26 cellular contexts compared by ENCODE assay signal in the genomic region with DNA sequence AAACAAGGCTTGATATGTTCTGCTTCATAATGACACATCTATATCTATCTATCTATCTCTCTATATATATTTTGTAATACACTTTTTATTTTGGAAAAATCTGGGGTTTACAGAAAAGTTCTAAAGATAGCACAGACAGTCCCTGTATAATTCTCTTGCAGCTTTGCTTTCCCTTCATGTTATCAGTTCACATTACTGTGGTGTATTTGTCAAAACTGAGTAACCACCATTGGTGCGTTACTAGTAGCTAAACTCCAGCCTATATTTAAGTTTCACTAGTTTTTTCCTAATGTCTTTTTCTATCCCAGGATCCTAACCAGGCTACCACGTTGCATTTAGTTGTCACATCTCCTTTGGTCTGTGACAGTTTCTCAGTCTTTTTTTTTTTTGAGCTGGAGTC.
"Had no signal": no experiment of that assay in that cellular context is flagged by ENCODE, and none has a peak within 500 bp of the region (broad histone marks: within the 10 kb centered on the region; RNA-seq: fewer than 3 reads in every experiment).

No MANE protein-coding gene starts in this region.

- ATAC-seq: mucosa of descending colon; naive thymus-derived CD4-positive, alpha-beta T cell; pancreas; right cardiac atrium; sciatic nerve; stimulated activated effector memory CD8-positive, alpha-beta T cell treated with anti-CD3 and anti-CD28 coated beads, Interleukin-12 subunit alpha, Interleukin-12 subunit beta, amount 100 ng/mL, for 72 hours; upper lobe of right lung had no signal

- H3K27ac ChIP-seq: left ventricle myocardium inferior, pancreas, prostate gland, skin epidermis, spleen, suprapubic skin, thoracic aorta, tibial artery, upper lobe of right lung had no signal

- H3K4me1 ChIP-seq: left ventricle myocardium inferior, pancreas, prostate gland, suprapubic skin, tibial artery, upper lobe of right lung, uterus had no signal

- H3K27me3 ChIP-seq: pancreas, spleen, suprapubic skin, upper lobe of right lung, uterus had no signal

- H3K4me3 ChIP-seq: left ventricle myocardium inferior, lung, mucosa of descending colon, pancreas, prostate gland, skin epidermis, spleen, suprapubic skin, thoracic aorta, tibial artery, upper lobe of right lung, uterus had no signal

- H3K36me3 ChIP-seq: left ventricle myocardium inferior, pancreas, prostate gland, spleen, suprapubic skin, thoracic aorta, tibial artery, upper lobe of right lung, uterus had no signal

- H3K9me3 ChIP-seq: mucosa of descending colon, pancreas, prostate gland, suprapubic skin, thoracic aorta, tibial artery, upper lobe of right lung, uterus had no signal

- DNase-seq: hypothalamus; immature natural killer cell; kidney; left ventricle myocardium inferior; midbrain; mucosa of descending colon; naive thymus-derived CD4-positive, alpha-beta T cell; nucleus accumbens; pancreas; posterior cingulate gyrus; retina; right cardiac atrium; spleen; stimulated activated CD4-positive, alpha-beta T cell treated with anti-CD3 and anti-CD28 coated beads, Interleukin-4, amount 100 ng/mL, for 24 hours; stimulated activated naive CD4-positive, alpha-beta T cell; tibial artery; trophoblast cell; upper lobe of right lung; uterus had no signal
